In the genomic region with DNA sequence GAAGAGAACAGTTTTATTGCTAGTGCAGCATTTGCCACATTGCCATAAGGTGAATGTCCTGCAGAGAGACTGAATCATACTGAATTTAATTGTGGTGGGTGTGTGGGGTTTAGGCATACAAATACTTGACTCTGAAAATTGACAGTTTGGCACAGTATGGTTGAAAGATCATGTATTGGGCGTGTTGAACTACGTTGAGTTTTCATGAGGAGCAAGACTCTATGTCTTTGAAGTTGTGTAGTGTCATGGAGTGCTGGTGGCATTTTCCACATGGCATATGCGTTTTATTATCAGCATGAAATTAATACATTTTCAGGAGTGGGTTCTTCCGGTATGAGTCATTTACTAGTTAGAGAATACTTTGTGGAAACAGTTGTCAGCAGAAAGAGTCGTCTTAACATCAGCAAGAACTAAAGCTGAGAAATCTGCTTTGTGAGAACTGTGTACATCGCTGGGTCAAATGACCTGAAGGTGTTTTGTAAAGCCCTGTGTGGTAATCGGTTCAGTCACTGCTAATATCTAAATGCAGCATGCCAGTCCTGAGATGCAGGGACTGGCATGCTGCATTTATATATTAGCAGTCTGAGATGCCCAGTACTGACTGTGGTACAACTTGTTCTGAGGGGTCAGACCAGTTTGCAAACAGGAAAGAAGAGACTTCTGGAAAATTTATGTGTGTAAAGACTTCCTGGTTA, we compare ENCODE assay signal across 10 cellular contexts. TPM values are rescaled to one million over a fixed set of nuclear protein-coding genes. Genes with fewer than 3 reads are reported as not detected.
DNase-seq lines count a peak whose midpoint lies in the region; ATAC-seq, FAIRE-seq and TF ChIP-seq lines count a peak whose summit lies in the region.
"Had no signal": no experiment of that assay in that cellular context is flagged by ENCODE, and none has a peak within 500 bp of the region (broad histone marks: within the 10 kb centered on the region; RNA-seq: fewer than 3 reads in every experiment).

No MANE protein-coding gene starts in this region.

- peaks cover 63% of the 10 kb centered on the region for H3K79me2 ChIP-seq in PC-9 (ENCODE audit: low read depth)
- H3K79me2 ChIP-seq in trophoblast cell (ENCODE audit: control insufficient read depth, insufficient read depth, low read length, poor library complexity) = peaks cover 3% of the 10 kb centered on the region

- CTCF ChIA-PET in PC-9 (lab: Charles Lee) = no interaction called here

- no peak overlapping the region for H3K9ac ChIP-seq in trophoblast cell (ENCODE audit: low read length)

- H3K4me1 ChIP-seq in PC-9 (replicated peaks; ENCODE audit: insufficient read depth) (peaks cover 49% of the 10 kb centered on the region), esophagus muscularis mucosa (peaks cover 42 to 77% (median 69%) of the 10 kb centered on the region in 4 donors), trophoblast cell (ENCODE audit: control insufficient read depth in 1 of 2, insufficient read depth in 2 of 2, low read length in 2 of 2) (peaks cover 5 to 12% of the 10 kb centered on the region in 2 experiments)

- no peaks in the 10 kb centered on the region for H3K9me2 ChIP-seq in PC-9 (ENCODE audit: insufficient read depth)

- H3K18ac ChIP-seq in trophoblast cell (ENCODE audit: low read length) = no peak overlapping the region

- TF ChIP-seq CTCF in PC-9 (conservative IDR thresholded peaks at IDR 0.05) (no peak), esophagus muscularis mucosa (IDR thresholded peaks at IDR 0.05) (no peak)

- H4K12ac ChIP-seq in trophoblast cell (ENCODE audit: low read depth, low read length) = no peak overlapping the region

- DNase-seq in GM19239 (ENCODE audit: insufficient read length, low spot score) (no peak), PC-9 (peak; percentile 40 to 83), esophagus muscularis mucosa (ENCODE audit: extremely low spot score) (no peak), trophoblast cell (peak; percentile 37 to 70), glomerular visceral epithelial cell (ENCODE audit: extremely low spot score) (no peak), dedifferentiated amniotic fluid mesenchymal stem cell (ENCODE audit: extremely low spot score) (no peak)
- no peak for DNase-seq in activated CD4-positive, alpha-beta T cell treated with anti-CD3 and anti-CD28 coated beads for 4 hours
- DNase-seq: erythroblast, Peyer's patch had no signal

- H4K91ac ChIP-seq in trophoblast cell (ENCODE audit: low read depth, low read length) = no peak overlapping the region

- H2BK12ac ChIP-seq in trophoblast cell (ENCODE audit: low read length) = no peak overlapping the region

- BruUV-seq in PC-9 (replicated peaks; lab: Mats Ljungman, UMichigan) = no TSS peak

- H3K36me3 ChIP-seq in PC-9 (ENCODE audit: low read depth) (no peaks in the 10 kb centered on the region), esophagus muscularis mucosa (no peaks in the 10 kb centered on the region), trophoblast cell (ENCODE audit: control insufficient read depth in 1 of 2, insufficient read depth in 2 of 2, low read length in 2 of 2) (no peaks in the 10 kb centered on the region)
- H3K36me3 ChIP-seq: Peyer's patch had no signal

- H3K79me1 ChIP-seq in trophoblast cell (ENCODE audit: low read length) = no peaks in the 10 kb centered on the region

- peak overlapping the region; percentile 26; the same call in 1 of the 2 replicates for H3K4me3 ChIP-seq in PC-9
- no peak overlapping the region for H3K4me3 ChIP-seq in esophagus muscularis mucosa
- H3K4me3 ChIP-seq in trophoblast cell (ENCODE audit: low read depth, low read length) = no peak overlapping the region
- H3K4me3 ChIP-seq: Peyer's patch had no signal

- H3K14ac ChIP-seq in trophoblast cell (ENCODE audit: low read length) = no peak overlapping the region

- H3K9me3 ChIP-seq in PC-9 (ENCODE audit: insufficient read depth, low read depth) (no peaks in the 10 kb centered on the region), esophagus muscularis mucosa (no peaks in the 10 kb centered on the region), trophoblast cell (ENCODE audit: insufficient read depth, low read depth, low read length) (no peaks in the 10 kb centered on the region)
- H3K9me3 ChIP-seq: Peyer's patch had no signal

- no peak overlapping the region for H4K8ac ChIP-seq in trophoblast cell (ENCODE audit: low read depth, low read length)

- no peaks in the 10 kb centered on the region for H4K20me1 ChIP-seq in PC-9 (ENCODE audit: insufficient read depth)

- no peak overlapping the region for H2AFZ ChIP-seq in PC-9
- no peak overlapping the region for H2AFZ ChIP-seq in trophoblast cell (ENCODE audit: insufficient read depth, low read length, poor library complexity)

- H3K27me3 ChIP-seq in PC-9 (ENCODE audit: insufficient read depth, low read depth) (no peaks in the 10 kb centered on the region), esophagus muscularis mucosa (no peaks in the 10 kb centered on the region), trophoblast cell (ENCODE audit: insufficient read depth, low read length) (no peaks in the 10 kb centered on the region)
- H3K27me3 ChIP-seq: Peyer's patch had no signal

- H3K27ac ChIP-seq in PC-9 = peak overlapping the region; percentile 63
- H3K27ac ChIP-seq in esophagus muscularis mucosa (replicated peaks in 1 of 4) = peak overlapping the region; percentile 9 to 62 (median 26)
- H3K27ac ChIP-seq in trophoblast cell (ENCODE audit: low read depth, low read length) = no peak overlapping the region
- H3K27ac ChIP-seq: Peyer's patch had no signal

- POLR2A ChIA-PET in PC-9 (lab: Charles Lee; ENCODE audit: unreplicated experiment) = no interaction called here

- no peak overlapping the region for H2BK120ac ChIP-seq in trophoblast cell (ENCODE audit: insufficient read depth, low read length, poor library complexity)

- H2AK5ac ChIP-seq in trophoblast cell (ENCODE audit: low read length) = no peak overlapping the region

- no peak for TF ChIP-seq POLR2A in esophagus muscularis mucosa (IDR thresholded peaks at IDR 0.05; ENCODE audit: low read depth)

- WGBS in esophagus muscularis mucosa = 52% methylated on average over 7 of the region's 7 CpGs
- no CpG with 5 or more reads among the region's 7 CpGs for WGBS in trophoblast cell (ENCODE audit: extremely low coverage, insufficient coverage, insufficient read length)

- FAIRE-seq in GM19239 (lab: Jason Lieb, UNC) = peak; percentile 84

- no peak overlapping the region for H2BK5ac ChIP-seq in trophoblast cell (ENCODE audit: low read depth, low read length, poor library complexity)

- intact Hi-C loops in PC-9 (cut with micrococcal nuclease; ENCODE audit: unreplicated experiment) = loop anchor here (2.0 kb wide), 1 partner anchor 41 kb away; no protein-coding TSS in a partner anchor
- intact Hi-C loops in esophagus muscularis mucosa (cut with DNase I) = no loop called here

- H3K23ac ChIP-seq in trophoblast cell (ENCODE audit: low read length) = no peak overlapping the region

- peaks cover 11% of the 10 kb centered on the region for H3F3A ChIP-seq in PC-9 (ENCODE audit: insufficient read depth, low read depth)

- peak overlapping the region; percentile 66 for H3K4me2 ChIP-seq in PC-9
- H3K4me2 ChIP-seq in trophoblast cell (ENCODE audit: low read length) = no peak overlapping the region

- no peak for TF ChIP-seq EP300 in esophagus muscularis mucosa (IDR thresholded peaks at IDR 0.05)

- no peak overlapping the region for H3K4ac ChIP-seq in trophoblast cell (ENCODE audit: low read depth, low read length)

- ATAC-seq in HG03025 (IDR thresholded peaks at IDR 0.05; ENCODE audit: low FRiP score, unreplicated experiment) = no peak

RNA-seq across cellular contexts. Expression of gene ARHGAP10, which starts 50.3 kb away (rescaled TPM):
- total RNA-seq in PC-9 (2021) = 21.7 and 27.5 TPM in 2 replicates
- total RNA-seq in esophagus muscularis mucosa = 100 to 1,000 TPM; 186 to 296 (median 192) TPM
- 18.2 and 18.7 TPM in 2 replicates for polyA plus RNA-seq in trophoblast cell (2013)

Comparison
In these comparisons a context has a peak if more than half of its experiments do, and no peak if none do; other contexts are left out.
1. DNase-seq: peak in PC-9 (2 of 2) and trophoblast cell (2 of 2); none in GM19239 (single experiment), esophagus muscularis mucosa (single experiment), glomerular visceral epithelial cell (single experiment), activated CD4-positive, alpha-beta T cell treated with anti-CD3 and anti-CD28 coated beads for 4 hours (0 of 2) and dedifferentiated amniotic fluid mesenchymal stem cell (single experiment).